1 cellular context compared by ENCODE assay signal in genomic region chr3:9088431-9089353, GRCh38.
TF ChIP-seq lines count a peak whose summit lies in the region.

No MANE protein-coding gene starts in this region.

TF ChIP-seq in HEK293, 187 proteins besides CTCF, POLR2A, EP300 and RAD21 (continued from another document):
- TF ChIP-seq ZSCAN5A (tag by site-specific recombination; IDR thresholded peaks at IDR 0.05) (no peak), ZNF292 (tag by site-specific recombination; IDR thresholded peaks at IDR 0.05; ENCODE audit: borderline replicate concordance, low read depth) (no peak), PRDM10 (tag by site-specific recombination; IDR thresholded peaks at IDR 0.05) (no peak), REPIN1 (tag by site-specific recombination; IDR thresholded peaks at IDR 0.05; ENCODE audit: low read depth) (no peak), ZNF626 (tag by site-specific recombination; IDR thresholded peaks at IDR 0.05) (no peak), MZF1 (tag by site-specific recombination; IDR thresholded peaks at IDR 0.05; ENCODE audit: borderline replicate concordance) (peak; percentile 39; the same call in 1 of the 2 replicates), ZNF423 (tag by site-specific recombination; IDR thresholded peaks at IDR 0.05) (no peak), ZNF394 (tag by site-specific recombination; IDR thresholded peaks at IDR 0.05; ENCODE audit: borderline replicate concordance) (no peak), ZBTB48 (tag by site-specific recombination; IDR thresholded peaks at IDR 0.05) (peak; percentile 54; the same call in 1 of the 2 replicates), ZBTB20 (tag by site-specific recombination; IDR thresholded peaks at IDR 0.05) (0 out of 2 replicates have a peak, but pooled peaks have one; percentile 18), ZNF202 (tag by site-specific recombination; IDR thresholded peaks at IDR 0.05; ENCODE audit: borderline replicate concordance) (no peak), ZNF555 (tag by site-specific recombination; conservative IDR thresholded peaks at IDR 0.05) (no peak)
